In genomic region chr17:21289175-21289901, GRCh38 we compare ENCODE assay signal across 11 cellular contexts. TPM values are rescaled to one million over a fixed set of nuclear protein-coding genes. Genes with fewer than 3 reads are reported as not detected.
DNase-seq lines count a peak whose midpoint lies in the region; ATAC-seq and TF ChIP-seq lines count a peak whose summit lies in the region.
"Had no signal": no experiment of that assay in that cellular context is flagged by ENCODE, and none has a peak within 500 bp of the region (broad histone marks: within the 10 kb centered on the region; RNA-seq: fewer than 3 reads in every experiment).

No MANE protein-coding gene starts in this region.

- H3K9me3 ChIP-seq in lower lobe of right lung = no peaks in the 10 kb centered on the region
- no peaks in the 10 kb centered on the region for H3K9me3 ChIP-seq in thyroid gland
- H3K9me3 ChIP-seq: SJCRH30 had no signal

- H3K27me3 ChIP-seq in lower lobe of right lung (ENCODE audit: low read depth) = no peaks in the 10 kb centered on the region
- no peaks in the 10 kb centered on the region for H3K27me3 ChIP-seq in thyroid gland
- H3K27me3 ChIP-seq: SJCRH30 had no signal

- H3K36me3 Mint-ChIP-seq in activated naive CD4-positive, alpha-beta T cell treated with anti-CD3 and anti-CD28 coated beads, Interleukin-2, amount 50 U/mL, for 24 hours = peaks cover 20% of the 10 kb centered on the region
- peaks cover 28% of the 10 kb centered on the region for H3K36me3 Mint-ChIP-seq in activated CD4-positive, alpha-beta memory T cell treated with anti-CD3 and anti-CD28 coated beads, Interleukin-2, amount 10 ng/mL, durations not matched to agents 7 days and 5 days (ENCODE audit: low read depth)

- no peak for DNase-seq in activated naive CD4-positive, alpha-beta T cell (lab: John Stamatoyannopoulos, UW)
- no peak for DNase-seq in activated CD4-positive, alpha-beta memory T cell treated with anti-CD3 and anti-CD28 coated beads, Interleukin-2, amount 10 ng/mL, durations not matched to agents 7 days and 5 days
- DNase-seq in lower lobe of right lung (no peak), thyroid gland (no peak), GF-D8 (lab: John Stamatoyannopoulos, UW) (no peak)
- DNase-seq in activated effector memory CD4-positive, alpha-beta T cell treated with Interleukin-2 at 50 U/mL for 16 hours = no peak
- DNase-seq in stimulated activated CD4-positive, alpha-beta T cell treated with anti-CD3 and anti-CD28 coated beads, Interleukin-1b, Interleukin-23, amount 100 ng/mL, for 48 hours = no peak
- DNase-seq: effector CD4-positive, alpha-beta T cell; SJCRH30; stimulated activated naive CD4-positive, alpha-beta T cell had no signal

- peaks cover 15% of the 10 kb centered on the region for H3K36me3 ChIP-seq in lower lobe of right lung
- H3K36me3 ChIP-seq in thyroid gland = no peaks in the 10 kb centered on the region
- H3K36me3 ChIP-seq: SJCRH30 had no signal

- H3K4me3 ChIP-seq in lower lobe of right lung (peak overlapping the region; percentile 96), thyroid gland (replicated peaks in 1 of 3) (no peak overlapping the region)
- H3K4me3 ChIP-seq: SJCRH30 had no signal

- peaks cover 2% of the 10 kb centered on the region for H3K27me3 Mint-ChIP-seq in activated naive CD4-positive, alpha-beta T cell treated with anti-CD3 and anti-CD28 coated beads, Interleukin-2, amount 50 U/mL, for 24 hours
- H3K27me3 Mint-ChIP-seq in activated CD4-positive, alpha-beta memory T cell treated with anti-CD3 and anti-CD28 coated beads, Interleukin-2, amount 10 ng/mL, durations not matched to agents 7 days and 5 days = no peaks in the 10 kb centered on the region

- H3K4me1 ChIP-seq in lower lobe of right lung (peaks cover 36% of the 10 kb centered on the region), thyroid gland (peaks cover 44 to 45% of the 10 kb centered on the region in 2 donors)

- CTCF ChIA-PET in activated CD4-positive, alpha-beta memory T cell treated with anti-CD3 and anti-CD28 coated beads, Interleukin-2, amount 10 ng/mL, durations not matched to agents 7 days and 5 days (lab: Charles Lee) = no interaction called here

- intact Hi-C loops in lower lobe of right lung (cut with DNase I) = no loop called here
- intact Hi-C loops in thyroid gland (cut with DNase I) = loop anchor here (10.0 kb wide), 3 partner anchors 85 to 245 kb away; partner anchors contain the start of genes KCNJ12 and USP22

- H3K4me1 Mint-ChIP-seq in activated naive CD4-positive, alpha-beta T cell treated with anti-CD3 and anti-CD28 coated beads, Interleukin-2, amount 50 U/mL, for 24 hours = peaks cover 55% of the 10 kb centered on the region
- H3K4me1 Mint-ChIP-seq in activated CD4-positive, alpha-beta memory T cell treated with anti-CD3 and anti-CD28 coated beads, Interleukin-2, amount 10 ng/mL, durations not matched to agents 7 days and 5 days = peaks cover 42% of the 10 kb centered on the region

- peak overlapping the region; percentile 96 for H3K27ac Mint-ChIP-seq in activated naive CD4-positive, alpha-beta T cell treated with anti-CD3 and anti-CD28 coated beads, Interleukin-2, amount 50 U/mL, for 24 hours
- H3K27ac Mint-ChIP-seq in activated CD4-positive, alpha-beta memory T cell treated with anti-CD3 and anti-CD28 coated beads, Interleukin-2, amount 10 ng/mL, durations not matched to agents 7 days and 5 days = peak overlapping the region; percentile 92

- POLR2A ChIA-PET in activated CD4-positive, alpha-beta memory T cell treated with anti-CD3 and anti-CD28 coated beads, Interleukin-2, amount 10 ng/mL, durations not matched to agents 7 days and 5 days (lab: Charles Lee) = interaction anchor here (0.7 kb wide), 1 partner anchor 21 kb away, joined by 3 read pairs; no protein-coding TSS in a partner anchor

- no peaks in the 10 kb centered on the region for H3K9me3 Mint-ChIP-seq in activated naive CD4-positive, alpha-beta T cell treated with anti-CD3 and anti-CD28 coated beads, Interleukin-2, amount 50 U/mL, for 24 hours
- no peaks in the 10 kb centered on the region for H3K9me3 Mint-ChIP-seq in activated CD4-positive, alpha-beta memory T cell treated with anti-CD3 and anti-CD28 coated beads, Interleukin-2, amount 10 ng/mL, durations not matched to agents 7 days and 5 days

- WGBS in thyroid gland, 2 donors = 82 to 85% methylated on average over 5 to 10 of the region's 11 CpGs

- H3K27ac ChIP-seq in lower lobe of right lung = peak overlapping the region; percentile 95
- H3K27ac ChIP-seq in thyroid gland = peak overlapping the region in 2 of 3 donors; percentile 94 to 97
- H3K27ac ChIP-seq: SJCRH30 had no signal

- TF ChIP-seq CTCF in lower lobe of right lung (IDR thresholded peaks at IDR 0.05) = no peak
- TF ChIP-seq CTCF in thyroid gland (IDR thresholded peaks at IDR 0.05) = no peak

- no peak for ATAC-seq in lower lobe of right lung

- TF ChIP-seq POLR2A in thyroid gland (IDR thresholded peaks at IDR 0.05) = no peak

- H3K4me3 Mint-ChIP-seq in activated naive CD4-positive, alpha-beta T cell treated with anti-CD3 and anti-CD28 coated beads, Interleukin-2, amount 50 U/mL, for 24 hours = peak overlapping the region; percentile 100
- H3K4me3 Mint-ChIP-seq in activated CD4-positive, alpha-beta memory T cell treated with anti-CD3 and anti-CD28 coated beads, Interleukin-2, amount 10 ng/mL, durations not matched to agents 7 days and 5 days = no peak overlapping the region

RNA-seq across cellular contexts. Expression of gene MAP2K3, which starts 4.8 kb away (rescaled TPM):
- 10 to 100 TPM; 74.2 to 76.0 TPM for total RNA-seq in activated CD4-positive, alpha-beta memory T cell treated with anti-CD3 and anti-CD28 coated beads, Interleukin-2, amount 10 ng/mL, durations not matched to agents 7 days and 5 days
- 55.2 TPM for total RNA-seq in lower lobe of right lung
- 10 to 100 TPM; 15.5 to 23.4 (median 21.3) TPM for total RNA-seq in thyroid gland

RNA-seq across cellular contexts. Expression of gene NATD1, which starts 36.1 kb away (rescaled TPM):
- total RNA-seq in activated CD4-positive, alpha-beta memory T cell treated with anti-CD3 and anti-CD28 coated beads, Interleukin-2, amount 10 ng/mL, durations not matched to agents 7 days and 5 days = 1 to 10 TPM; 7.2 to 8.3 TPM
- total RNA-seq in lower lobe of right lung (15.7 TPM), thyroid gland (10 to 100 TPM; 18.6 to 34.1 (median 21.2) TPM)
